18 cellular contexts compared by ENCODE assay signal in genomic region chr2:104444840-104445239, GRCh38.
"Had no signal": no experiment of that assay in that cellular context is flagged by ENCODE, and none has a peak within 500 bp of the region (broad histone marks: within the 10 kb centered on the region; RNA-seq: fewer than 3 reads in every experiment).

No MANE protein-coding gene starts in this region.

- H3K4me1 Mint-ChIP-seq: natural killer cell had no signal

- H3K4me3 Mint-ChIP-seq: activated naive CD8-positive, alpha-beta T cell treated with anti-CD3 and anti-CD28 coated beads, Interleukin-2, amount 50 U/mL, for 24 hours; brain; natural killer cell had no signal

- H3K9me3 Mint-ChIP-seq: activated naive CD8-positive, alpha-beta T cell treated with anti-CD3 and anti-CD28 coated beads, Interleukin-2, amount 50 U/mL, for 24 hours; natural killer cell had no signal

- H3K27ac Mint-ChIP-seq: activated naive CD8-positive, alpha-beta T cell treated with anti-CD3 and anti-CD28 coated beads, Interleukin-2, amount 50 U/mL, for 24 hours; natural killer cell had no signal

- H3K27me3 Mint-ChIP-seq: activated naive CD8-positive, alpha-beta T cell treated with anti-CD3 and anti-CD28 coated beads, Interleukin-2, amount 50 U/mL, for 24 hours; brain had no signal

- H3K27ac ChIP-seq: sigmoid colon, thyroid gland had no signal

- H3K36me3 Mint-ChIP-seq: natural killer cell had no signal

- DNase-seq: activated CD4-positive, alpha-beta T cell treated with anti-CD3 and anti-CD28 coated beads for 1 hour; activated gamma-delta T cell; activated naive CD4-positive, alpha-beta T cell treated with anti-CD3 and anti-CD28 coated beads, Interleukin-2, amount 50 U/mL, for 16 hours; activated naive CD8-positive, alpha-beta T cell treated with anti-CD3 and anti-CD28 coated beads, Interleukin-2, amount 50 U/mL, for 24 hours; dermis blood vessel endothelial cell; effector memory CD4-positive, alpha-beta T cell; hypothalamus; left cardiac atrium; midbrain; natural killer cell; retina; sigmoid colon; stimulated activated CD4-positive, alpha-beta T cell treated with anti-CD3 and anti-CD28 coated beads, Interleukin-2, amount 100 ng/mL, for 48 hours; stimulated activated CD8-positive, alpha-beta memory T cell treated with anti-CD3 and anti-CD28 coated beads, Interleukin-4, amount 100 ng/mL, for 48 hours; stimulated activated naive CD4-positive, alpha-beta T cell treated with Interleukin-2 at 50 U/mL for 16 hours; T-helper 9 cell; thyroid gland had no signal

- ATAC-seq: activated naive CD8-positive, alpha-beta T cell treated with anti-CD3 and anti-CD28 coated beads, Interleukin-2, amount 50 U/mL, for 24 hours; left cardiac atrium; natural killer cell had no signal
